7 cellular contexts compared by ENCODE assay signal in genomic region chr5:148468746-148469145, GRCh38.
A peak's percentile ranks its signal among the peaks of the same experiment; 100 is the strongest.
DNase-seq lines count a peak whose midpoint lies in the region; ATAC-seq and TF ChIP-seq lines count a peak whose summit lies in the region.
"Not testable (repeated sequence)": the region's sequence is repeated elsewhere in the genome, so short reads cannot be mapped to it uniquely, and the experiment has no call there.

No MANE protein-coding gene starts in this region.

- not testable (repeated sequence) for H3K27me3 ChIP-seq in GM23338 (ENCODE audit: insufficient read depth); dorsolateral prefrontal cortex; heart left ventricle; right cardiac atrium (ENCODE audit: control insufficient read depth, insufficient read depth); neural cell (ENCODE audit: insufficient read depth, low read depth, low read length)

- not testable (repeated sequence) for H3K79me2 ChIP-seq in GM23338 (replicated peaks; ENCODE audit: insufficient read depth); neural cell (replicated peaks; ENCODE audit: insufficient read depth, low read length)

- WGBS in heart left ventricle, 4 donors, result 74 to 83% (median 81%) methylated on average over 5 of the region's 5 CpGs
- 69% methylated on average over 5 of the region's 5 CpGs for WGBS in right cardiac atrium

- not testable (repeated sequence) for DNase-seq in GM23338 (ENCODE audit: low spot score); dorsolateral prefrontal cortex; heart left ventricle; right cardiac atrium

- not testable (repeated sequence) for TF ChIP-seq POLR2A in heart left ventricle (IDR thresholded peaks at IDR 0.05)

- TF ChIP-seq RAD21 in neural cell (conservative IDR thresholded peaks at IDR 0.05), result not testable (repeated sequence)

- peak overlapping the region; percentile 68; the same call in 1 of the 2 replicates for H2AFZ ChIP-seq in GM23338
- not testable (repeated sequence) for H2AFZ ChIP-seq in neural cell (ENCODE audit: low read depth, low read length)

- TF ChIP-seq CTCF in GM23338 (conservative IDR thresholded peaks at IDR 0.05; ENCODE audit: low read depth in 2 of 2); VCaP (conservative IDR thresholded peaks at IDR 0.05); dorsolateral prefrontal cortex (IDR thresholded peaks at IDR 0.05 in 54 of 56, conservative IDR thresholded peaks at IDR 0.05 in 2 of 56; ENCODE audit: low read depth in 1 of 56, partially characterized antibody in 56 of 56); heart left ventricle (IDR thresholded peaks at IDR 0.05); neural cell (IDR thresholded peaks at IDR 0.05; ENCODE audit: poor library complexity, severe bottlenecking): not testable (repeated sequence)

- H3K27me3 Mint-ChIP-seq in GM23338 (ENCODE audit: insufficient read depth, low read depth, poor library complexity), result not testable (repeated sequence)

- H3K9me2 ChIP-seq in GM23338 (ENCODE audit: insufficient read depth); neural cell (ENCODE audit: insufficient read depth, low read length): not testable (repeated sequence)

- H3K9me3 ChIP-seq in heart left ventricle; right cardiac atrium (ENCODE audit: control insufficient read depth, low read length); neural cell (ENCODE audit: low read length): not testable (repeated sequence)

- H4K20me1 ChIP-seq in GM23338 (replicated peaks; ENCODE audit: insufficient read depth); neural cell (ENCODE audit: insufficient read depth): not testable (repeated sequence)

- intact Hi-C loops in dorsolateral prefrontal cortex (cut with DNase I); heart left ventricle (cut with DNase I); right cardiac atrium (cut with DNase I): not testable (repeated sequence)

- not testable (repeated sequence) for H3K9me3 Mint-ChIP-seq in GM23338

- H3K4me3 Mint-ChIP-seq in GM23338, result not testable (repeated sequence)

- H3K4me1 ChIP-seq in GM23338 (ENCODE audit: insufficient read depth); right cardiac atrium (ENCODE audit: control insufficient read depth, insufficient read depth, low read length): not testable (repeated sequence)
- H3K4me1 ChIP-seq in heart left ventricle, result peaks cover 0 to 21% (median 7%) of the 10 kb centered on the region in 12 donors

- H3K36me3 ChIP-seq in GM23338 (ENCODE audit: insufficient read depth); heart left ventricle; neural cell (ENCODE audit: insufficient read depth, low read length): not testable (repeated sequence)

- not testable (repeated sequence) for H3K4me1 Mint-ChIP-seq in GM23338

- H3K4me2 ChIP-seq in GM23338; neural cell (ENCODE audit: low read length): not testable (repeated sequence)

- H3K4me3 ChIP-seq in GM23338; dorsolateral prefrontal cortex; heart left ventricle; right cardiac atrium (ENCODE audit: low read length); neural cell (ENCODE audit: low read length): not testable (repeated sequence)

- not testable (repeated sequence) for H3K27ac ChIP-seq in GM23338 (ENCODE audit: low read depth)
- H3K27ac ChIP-seq in VCaP (peak overlapping the region; percentile 33), dorsolateral prefrontal cortex (peak overlapping the region in 46 of 59 donors; percentile 0 to 86 (median 69)), heart left ventricle (peak overlapping the region in 10 of 12 donors; percentile 23 to 80 (median 60)), right cardiac atrium (ENCODE audit: low read length) (peak overlapping the region; percentile 43), neural cell (ENCODE audit: low read length) (peak overlapping the region; percentile 88), temporal lobe (ENCODE audit: low read depth, low read length) (peak overlapping the region; percentile 41)

- not testable (repeated sequence) for H3F3A ChIP-seq in GM23338 (replicated peaks; ENCODE audit: low read depth); neural cell (ENCODE audit: insufficient read depth, low read length, poor library complexity, severe bottlenecking)

- not testable (repeated sequence) for H3K9ac ChIP-seq in neural cell (ENCODE audit: low read length)

- TF ChIP-seq EP300 in neural cell (conservative IDR thresholded peaks at IDR 0.05; ENCODE audit: poor library complexity, severe bottlenecking), result not testable (repeated sequence)

- H3K27ac Mint-ChIP-seq in GM23338, result not testable (repeated sequence)

- not testable (repeated sequence) for ATAC-seq in GM23338, heart left ventricle, right cardiac atrium

- H3K36me3 Mint-ChIP-seq in GM23338 (ENCODE audit: low read depth), result not testable (repeated sequence)
